8 cellular contexts compared by ENCODE assay signal in genomic region chr16:27314161-27314723, GRCh38. TPM values are rescaled to one million over a fixed set of nuclear protein-coding genes. Genes with fewer than 3 reads are reported as not detected.
DNase-seq lines count a peak whose midpoint lies in the region; ATAC-seq and TF ChIP-seq lines count a peak whose summit lies in the region.

No MANE protein-coding gene starts in this region.

- H3K56ac ChIP-seq in H9 (ENCODE audit: insufficient read length, low read depth, low read length), result no peak overlapping the region

- H4K8ac ChIP-seq in H9 (replicated peaks; ENCODE audit: insufficient read length, low read depth, low read length), result no peak overlapping the region

- DNase-seq in CD1c-positive myeloid dendritic cell (ENCODE audit: extremely low spot score) (peak; percentile 76), H9 (no peak), Panc1 (ENCODE audit: low read depth, low spot score) (no peak), heart left ventricle (peak; percentile 63 to 78 (median 72)), prostate gland (ENCODE audit: low spot score) (no peak), NCI-H1105 (lab: John Stamatoyannopoulos, UW) (no peak)

- H3K4me3 Mint-ChIP-seq in H9, result peak overlapping the region; percentile 81 to 93
- H3K4me3 Mint-ChIP-seq in activated naive CD8-positive, alpha-beta T cell, result peak overlapping the region; percentile 94

- no CpG with 5 or more reads among the region's 39 CpGs for WGBS in H9 (ENCODE audit: extremely low coverage, insufficient read length, low lambda C conversion rate)
- 1 to 4% (median 2%) methylated on average over 12 to 39 of the region's 39 CpGs for WGBS in heart left ventricle, 4 donors
- WGBS in prostate gland, result 2% methylated on average over 21 of the region's 39 CpGs

- no peak overlapping the region for H3K27ac Mint-ChIP-seq in H9
- H3K27ac Mint-ChIP-seq in activated naive CD8-positive, alpha-beta T cell, result peak overlapping the region; percentile 100

- H3K36me3 ChIP-seq in Panc1 (ENCODE audit: control insufficient read depth, insufficient read depth, low read length) (no peaks in the 10 kb centered on the region; the same call in 1 of the 2 replicates), heart left ventricle (peaks cover 0 to 7% (median 0%) of the 10 kb centered on the region in 9 donors), prostate gland (no peaks in the 10 kb centered on the region)

- no peak overlapping the region for H3K23ac ChIP-seq in H9 (ENCODE audit: insufficient read length, low read depth, low read length)

- H3K18ac ChIP-seq in H9 (ENCODE audit: insufficient read length, low read depth, low read length), result peak overlapping the region; percentile 54

- H3K27ac ChIP-seq in H9 (ENCODE audit: insufficient read length, low read depth, low read length) (no peak overlapping the region), Panc1 (ENCODE audit: low read length) (peak overlapping the region; percentile 74), heart left ventricle (peak overlapping the region; percentile 89 to 99 (median 96)), prostate gland (peak overlapping the region; percentile 91 to 92)

- H3K9me3 ChIP-seq in H9 (ENCODE audit: control insufficient read depth, low read depth, low read length) (no peaks in the 10 kb centered on the region), Panc1 (ENCODE audit: control insufficient read depth, insufficient read depth, low read depth, low read length) (no peaks in the 10 kb centered on the region), heart left ventricle (no peaks in the 10 kb centered on the region), prostate gland (no peaks in the 10 kb centered on the region)

- H3K4me3 ChIP-seq in Panc1 (ENCODE audit: low read depth in 2 of 2, low read length in 2 of 2) (peak overlapping the region; percentile 78 to 88), heart left ventricle (peak overlapping the region; percentile 63 to 99 (median 86)), prostate gland (peak overlapping the region; percentile 76 to 79)

- no TSS peak for BruUV-seq in Panc1 (replicated peaks; lab: Mats Ljungman, UMichigan)

- no peak overlapping the region for H3T11ph ChIP-seq in H9 (ENCODE audit: low read length)

- POLR2A ChIA-PET in Panc1 (lab: Charles Lee), result no interaction called here

- H2BK120ac ChIP-seq in H9 (ENCODE audit: low read depth, low read length, poor library complexity, severe bottlenecking), result no peak overlapping the region

- H3K14ac ChIP-seq in H9 (ENCODE audit: insufficient read depth, low read length), result peak overlapping the region; percentile 83

- H2BK20ac ChIP-seq in H9 (ENCODE audit: low read depth, low read length, poor library complexity, severe bottlenecking), result no peak overlapping the region

- TF ChIP-seq POLR2A in heart left ventricle (IDR thresholded peaks at IDR 0.05), result no peak
- TF ChIP-seq POLR2A in prostate gland (IDR thresholded peaks at IDR 0.05), result peak; percentile 3

- peaks cover 7% of the 10 kb centered on the region; the same call in 1 of the 2 replicates for H3K4me1 ChIP-seq in H9 (ENCODE audit: insufficient read depth, low read length)
- peaks cover 14% of the 10 kb centered on the region for H3K4me1 ChIP-seq in Panc1 (ENCODE audit: control insufficient read depth, insufficient read depth, low read length)
- peaks cover 4 to 59% (median 30%) of the 10 kb centered on the region in 12 donors for H3K4me1 ChIP-seq in heart left ventricle
- peaks cover 6% of the 10 kb centered on the region for H3K4me1 ChIP-seq in prostate gland (replicated peaks)

- peaks cover 28% of the 10 kb centered on the region for H3K27me3 Mint-ChIP-seq in H9 (ENCODE audit: low read depth)
- no peaks in the 10 kb centered on the region for H3K27me3 Mint-ChIP-seq in activated naive CD8-positive, alpha-beta T cell

- peaks cover 10% of the 10 kb centered on the region for H3K23me2 ChIP-seq in H9 (ENCODE audit: insufficient read length, low read depth, low read length, poor library complexity, severe bottlenecking)

- no peak overlapping the region for H4K91ac ChIP-seq in H9 (ENCODE audit: insufficient read length, low read depth, low read length)

- peak overlapping the region; percentile 89 for H3K4me2 ChIP-seq in H9 (ENCODE audit: insufficient read depth, insufficient read length, low read length)

- no peaks in the 10 kb centered on the region for H3K36me3 Mint-ChIP-seq in H9 (ENCODE audit: insufficient read depth in 1 of 3, low read depth in 3 of 3)
- peaks cover 15% of the 10 kb centered on the region for H3K36me3 Mint-ChIP-seq in activated naive CD8-positive, alpha-beta T cell

- H4K5ac ChIP-seq in H9 (ENCODE audit: insufficient read length, low read depth, low read length), result no peak overlapping the region

- no peak overlapping the region for H2AK5ac ChIP-seq in H9 (ENCODE audit: insufficient read length, low read length)

- H4K20me1 ChIP-seq in H9 (ENCODE audit: control insufficient read depth, insufficient read depth, insufficient read length), result peaks cover 2% of the 10 kb centered on the region

- no peak overlapping the region for H3K4ac ChIP-seq in H9 (ENCODE audit: low read depth, low read length)

- in situ Hi-C loops in Panc1 (cut with HindIII; ENCODE audit: low pct_unique_long_range_greater_than_20kb, low sequenced_read_pairs), result no loop called here

- H2AFZ ChIP-seq in H9 (ENCODE audit: low read length), result no peak overlapping the region

- ATAC-seq in Panc1 (peak; percentile 15), heart left ventricle (peak; percentile 14 to 81 (median 46)), HG03521 (IDR thresholded peaks at IDR 0.05; ENCODE audit: unreplicated experiment) (no peak)

- intact Hi-C loops in Panc1 (cut with micrococcal nuclease; ENCODE audit: unreplicated experiment), result no loop called here
- intact Hi-C loops in heart left ventricle (cut with DNase I), result loop anchor here in 5 of 10 donors (5.0 to 10.0 kb wide), 4 partner anchors 47 to 79 kb away; partner anchors contain the start of gene NSMCE1 (in 1 of the 5)
- intact Hi-C loops in prostate gland (cut with DNase I), result loop anchor here (5.0 kb wide), 1 partner anchor 53 kb away; no protein-coding TSS in a partner anchor

- H3K9ac ChIP-seq in H9 (ENCODE audit: extremely low read depth, insufficient read length, low read length), result peak overlapping the region; percentile 64

- no peaks in the 10 kb centered on the region for H3K27me3 ChIP-seq in H9 (ENCODE audit: insufficient read depth, low read length)
- H3K27me3 ChIP-seq in Panc1 (ENCODE audit: control insufficient read depth, insufficient read depth, low read length), result no peaks in the 10 kb centered on the region
- H3K27me3 ChIP-seq in heart left ventricle, result peaks cover 0 to 10% (median 0%) of the 10 kb centered on the region in 9 donors
- H3K27me3 ChIP-seq in prostate gland (replicated peaks; ENCODE audit: insufficient read depth), result no peaks in the 10 kb centered on the region

- CTCF ChIA-PET in Panc1 (lab: Charles Lee), result no interaction called here

- H3K79me1 ChIP-seq in H9 (ENCODE audit: insufficient read depth, low read depth, low read length, poor library complexity, severe bottlenecking), result no peaks in the 10 kb centered on the region

- no peak overlapping the region for H2BK15ac ChIP-seq in H9 (ENCODE audit: low read depth, low read length)

- TF ChIP-seq CTCF in H9 (conservative IDR thresholded peaks at IDR 0.05) (no peak), Panc1 (IDR thresholded peaks at IDR 0.05) (no peak), heart left ventricle (IDR thresholded peaks at IDR 0.05) (no peak), prostate gland (IDR thresholded peaks at IDR 0.05) (no peak)

- no peaks in the 10 kb centered on the region; a peak in 1 of 5 replicates for H3K9me3 Mint-ChIP-seq in H9
- no peaks in the 10 kb centered on the region for H3K9me3 Mint-ChIP-seq in activated naive CD8-positive, alpha-beta T cell (ENCODE audit: low read depth)

- no peaks in the 10 kb centered on the region; the same call in 1 of the 2 replicates for H3K79me2 ChIP-seq in H9 (ENCODE audit: insufficient read depth, low read length)

- H2BK5ac ChIP-seq in H9 (ENCODE audit: insufficient read length, low read length), result no peak overlapping the region

- no peak overlapping the region for H2BK12ac ChIP-seq in H9 (ENCODE audit: insufficient read length, low read depth, low read length)

- peaks cover 20 to 37% of the 10 kb centered on the region in 2 experiments for H3K4me1 Mint-ChIP-seq in H9
- peaks cover 55% of the 10 kb centered on the region for H3K4me1 Mint-ChIP-seq in activated naive CD8-positive, alpha-beta T cell (ENCODE audit: low read depth)

RNA-seq across cellular contexts. Expression of gene IL4R, which starts 0.5 kb away (rescaled TPM):
- total RNA-seq in H9 (2021) (28.3 and 28.6 TPM in 2 replicates), Panc1 (2021; ENCODE audit: unreplicated experiment) (28.9 TPM), heart left ventricle (10 to 100 TPM in 4 of 9 donors, 1 to 10 TPM in 5; 6.7 to 47.4 (median 8.2) TPM), prostate gland (10 to 100 TPM; 30.7 to 89.2 TPM)
- 22.2 TPM for polyA plus RNA-seq in Panc1 (2012; ENCODE audit: insufficient read length)
- polyA plus RNA-seq in heart left ventricle, result 1 to 10 TPM; 5.8 to 9.9 TPM

RNA-seq across cellular contexts. Expression of gene NSMCE1, which starts 45.7 kb away (rescaled TPM):
- total RNA-seq in H9 (2021), result 19.3 and 25.3 TPM in 2 replicates
- total RNA-seq in Panc1 (2021; ENCODE audit: unreplicated experiment), result 48.2 TPM
- polyA plus RNA-seq in Panc1 (2012; ENCODE audit: insufficient read length), result 81.0 TPM
- total RNA-seq in heart left ventricle, result 10 to 100 TPM; 29.6 to 48.7 (median 36.8) TPM
- polyA plus RNA-seq in heart left ventricle, result 10 to 100 TPM; 38.2 to 40.1 TPM
- total RNA-seq in prostate gland, result 10 to 100 TPM; 55.4 to 71.7 TPM

Comparison
In these comparisons a context has a peak if more than half of its experiments do, and no peak if none do; other contexts are left out.
1. DNase-seq: peak in CD1c-positive myeloid dendritic cell (single experiment) and heart left ventricle (5 of 5); none in H9 (single experiment), Panc1 (single experiment), prostate gland (single experiment) and NCI-H1105 (single experiment).
2. Peak in every context shown above with its lines, with median percentiles within 50 percentile points of each other: H3K4me3 ChIP-seq.